ENCODE assay signal across 8 cellular contexts in genomic region chr1:117735045-117735992, GRCh38.
DNase-seq lines count a peak whose midpoint lies in the region; ATAC-seq and TF ChIP-seq lines count a peak whose summit lies in the region.

No MANE protein-coding gene starts in this region.

- no peaks in the 10 kb centered on the region for H3K79me2 ChIP-seq in GM23338 (replicated peaks; ENCODE audit: insufficient read depth)

- H3K27ac Mint-ChIP-seq in CD14-positive monocyte: peak overlapping the region; percentile 3 to 83 (median 82)
- H3K27ac Mint-ChIP-seq in GM23338: peak overlapping the region; percentile 70; the same call in 1 of the 2 replicates
- H3K27ac Mint-ChIP-seq in central memory CD8-positive, alpha-beta T cell (ENCODE audit: low read depth): peak overlapping the region; percentile 87

- no peak overlapping the region for H3K4ac ChIP-seq in mesenchymal stem cell (ENCODE audit: low read depth in 1 of 2, low read length in 2 of 2)

- peak overlapping the region; percentile 55 for H4K8ac ChIP-seq in mesenchymal stem cell (ENCODE audit: low read length)

- no peak overlapping the region for H3K4me3 ChIP-seq in GM23338
- peak overlapping the region; percentile 19 for H3K4me3 ChIP-seq in RWPE2 (ENCODE audit: severe bottlenecking)
- peak overlapping the region in 1 of 2 experiments; percentile 73 for H3K4me3 ChIP-seq in mesenchymal stem cell (ENCODE audit: insufficient read depth in 1 of 2, low read depth in 1 of 2, low read length in 2 of 2)
- H3K4me3 ChIP-seq in vagina: peak overlapping the region; percentile 30

- H3K27me3 ChIP-seq in GM23338 (ENCODE audit: insufficient read depth) (no peaks in the 10 kb centered on the region), RWPE2 (ENCODE audit: insufficient read depth, poor library complexity, severe bottlenecking) (no peaks in the 10 kb centered on the region), mesenchymal stem cell (ENCODE audit: control insufficient read depth in 1 of 2, insufficient read depth in 1 of 2, low read length in 2 of 2) (no peaks in the 10 kb centered on the region), vagina (no peaks in the 10 kb centered on the region)

- H3K9me3 Mint-ChIP-seq in CD14-positive monocyte (peaks cover 0 to 1% (median 0%) of the 10 kb centered on the region in 7 donors), GM23338 (no peaks in the 10 kb centered on the region)
- no peaks in the 10 kb centered on the region for H3K9me3 Mint-ChIP-seq in central memory CD8-positive, alpha-beta T cell

- H3K23ac ChIP-seq in mesenchymal stem cell (ENCODE audit: low read length in 2 of 2): no peak overlapping the region

- no peaks in the 10 kb centered on the region for H3F3A ChIP-seq in GM23338 (replicated peaks; ENCODE audit: low read depth)

- H3K4me1 Mint-ChIP-seq in CD14-positive monocyte (peaks cover 6% of the 10 kb centered on the region), GM23338 (peaks cover 9% of the 10 kb centered on the region; the same call in 2 of the 3 replicates)
- peaks cover 20% of the 10 kb centered on the region for H3K4me1 Mint-ChIP-seq in central memory CD8-positive, alpha-beta T cell

- TF ChIP-seq POLR2A in vagina (IDR thresholded peaks at IDR 0.05): no peak

- no peak overlapping the region for H3K18ac ChIP-seq in mesenchymal stem cell (ENCODE audit: low read depth in 1 of 2, low read length in 2 of 2)

- no peaks in the 10 kb centered on the region for H4K20me1 ChIP-seq in GM23338 (replicated peaks; ENCODE audit: insufficient read depth)

- H3K4me3 Mint-ChIP-seq in CD14-positive monocyte (peak overlapping the region; percentile 55 to 76), GM23338 (no peak overlapping the region)
- H3K4me3 Mint-ChIP-seq in central memory CD8-positive, alpha-beta T cell: peak overlapping the region; percentile 79

- H3K36me3 ChIP-seq in GM23338 (ENCODE audit: insufficient read depth) (no peaks in the 10 kb centered on the region), RWPE2 (ENCODE audit: low read depth) (no peaks in the 10 kb centered on the region), mesenchymal stem cell (ENCODE audit: control insufficient read depth in 1 of 2, insufficient read depth in 2 of 2, low read depth in 1 of 2, low read length in 2 of 2) (no peaks in the 10 kb centered on the region), vagina (no peaks in the 10 kb centered on the region)

- H2BK5ac ChIP-seq in mesenchymal stem cell (ENCODE audit: low read depth, low read length, poor library complexity, severe bottlenecking): no peak overlapping the region

- H3K4me2 ChIP-seq in GM23338 (no peak overlapping the region), mesenchymal stem cell (ENCODE audit: low read length, poor library complexity, severe bottlenecking) (peak overlapping the region; percentile 26)

- no peaks in the 10 kb centered on the region for H3K4me1 ChIP-seq in GM23338 (ENCODE audit: insufficient read depth)
- no peaks in the 10 kb centered on the region for H3K4me1 ChIP-seq in RWPE2 (ENCODE audit: insufficient read depth, poor library complexity, severe bottlenecking)
- peaks cover 3% of the 10 kb centered on the region for H3K4me1 ChIP-seq in mesenchymal stem cell (ENCODE audit: control insufficient read depth, insufficient read depth, low read depth, low read length)
- H3K4me1 ChIP-seq in vagina: peaks cover 16% of the 10 kb centered on the region

- H4K91ac ChIP-seq in mesenchymal stem cell (ENCODE audit: low read length): no peak overlapping the region

- H3K36me3 Mint-ChIP-seq in CD14-positive monocyte (no peaks in the 10 kb centered on the region), GM23338 (ENCODE audit: low read depth) (no peaks in the 10 kb centered on the region)
- no peaks in the 10 kb centered on the region for H3K36me3 Mint-ChIP-seq in central memory CD8-positive, alpha-beta T cell (ENCODE audit: insufficient read depth)

- ATAC-seq in GM23338 (no peak), RWPE2 (ENCODE audit: low read depth) (peak; percentile 73), GM18870 (IDR thresholded peaks at IDR 0.05; ENCODE audit: unreplicated experiment) (no peak)
- ATAC-seq in central memory CD8-positive, alpha-beta T cell (replicated peaks; ENCODE audit: extremely low read depth, poor library complexity, severe bottlenecking): peak; percentile 64

- no peaks in the 10 kb centered on the region for H3K79me1 ChIP-seq in mesenchymal stem cell (replicated peaks; ENCODE audit: low read length, poor library complexity, severe bottlenecking)

- no peak overlapping the region for H2AK5ac ChIP-seq in mesenchymal stem cell (ENCODE audit: low read length, severe bottlenecking)

- no peak for DNase-seq in CD14-positive monocyte (ENCODE audit: low spot score)
- DNase-seq in GM23338 (ENCODE audit: low spot score): peak; percentile 72
- DNase-seq in RWPE2 (ENCODE audit: low spot score): no peak
- no peak for DNase-seq in central memory CD8-positive, alpha-beta T cell (ENCODE audit: low spot score in 2 of 2)
- DNase-seq in mesenchymal stem cell: peak; percentile 72
- DNase-seq in vagina (ENCODE audit: extremely low spot score in 2 of 2): no peak
- DNase-seq in GDM1 (lab: John Stamatoyannopoulos, UW): no peak

- H2BK120ac ChIP-seq in mesenchymal stem cell (ENCODE audit: low read depth, low read length): no peak overlapping the region

- H3K9me2 ChIP-seq in GM23338 (ENCODE audit: insufficient read depth): no peaks in the 10 kb centered on the region; the same call in 1 of the 2 replicates

- no peak overlapping the region for H2BK12ac ChIP-seq in mesenchymal stem cell (ENCODE audit: low read length in 2 of 2)

- H2BK15ac ChIP-seq in mesenchymal stem cell (ENCODE audit: low read depth, poor library complexity, severe bottlenecking): no peak overlapping the region

- intact Hi-C loops in CD14-positive monocyte (cut with micrococcal nuclease) (no loop called here), vagina (cut with DNase I) (no loop called here)

- peak overlapping the region; percentile 53 for H2AFZ ChIP-seq in GM23338
- H2AFZ ChIP-seq in mesenchymal stem cell (ENCODE audit: low read depth, low read length): no peak overlapping the region

- no CpG with 5 or more reads among the region's 2 CpGs for WGBS in mesenchymal stem cell

- H3K14ac ChIP-seq in mesenchymal stem cell (ENCODE audit: low read length in 2 of 2): no peak overlapping the region

- H3K9ac ChIP-seq in mesenchymal stem cell (ENCODE audit: low read length): peak overlapping the region; percentile 90

- no peak overlapping the region for H3K27ac ChIP-seq in GM23338 (ENCODE audit: low read depth)
- H3K27ac ChIP-seq in RWPE2 (ENCODE audit: poor library complexity, severe bottlenecking): no peak overlapping the region
- H3K27ac ChIP-seq in mesenchymal stem cell (ENCODE audit: low read length, poor library complexity, severe bottlenecking): no peak overlapping the region
- peak overlapping the region; percentile 81 for H3K27ac ChIP-seq in vagina

- H3K27me3 Mint-ChIP-seq in CD14-positive monocyte (ENCODE audit: low read depth in 3 of 3): no peaks in the 10 kb centered on the region
- H3K27me3 Mint-ChIP-seq in GM23338 (ENCODE audit: insufficient read depth, low read depth, poor library complexity): peaks cover 2% of the 10 kb centered on the region
- H3K27me3 Mint-ChIP-seq in central memory CD8-positive, alpha-beta T cell: no peaks in the 10 kb centered on the region

- H3K9me3 ChIP-seq in RWPE2 (ENCODE audit: severe bottlenecking): no peaks in the 10 kb centered on the region
- no peaks in the 10 kb centered on the region for H3K9me3 ChIP-seq in mesenchymal stem cell (ENCODE audit: control insufficient read depth, low read length)
- no peaks in the 10 kb centered on the region for H3K9me3 ChIP-seq in vagina

- no peak for TF ChIP-seq CTCF in CD14-positive monocyte (IDR thresholded peaks at IDR 0.05)
- no peak for TF ChIP-seq CTCF in GM23338 (conservative IDR thresholded peaks at IDR 0.05; ENCODE audit: low read depth in 2 of 2)
- TF ChIP-seq CTCF in RWPE2 (IDR thresholded peaks at IDR 0.05; ENCODE audit: poor library complexity, severe bottlenecking): no peak
- no peak for TF ChIP-seq CTCF in vagina (IDR thresholded peaks at IDR 0.05)

TF ChIP-seq in GM23338, 12 proteins besides CTCF, POLR2A, EP300 and RAD21 (continues in another document):
- no peak for TF ChIP-seq REST (IDR thresholded peaks at IDR 0.05; ENCODE audit: unreplicated experiment)
- no peak for TF ChIP-seq CREB1 (CRISPR knock-in tag; IDR thresholded peaks at IDR 0.05; ENCODE audit: low read depth)
- TF ChIP-seq NANOG (IDR thresholded peaks at IDR 0.05; ENCODE audit: borderline replicate concordance): no peak
- TF ChIP-seq ZNF331 (CRISPR knock-in tag; IDR thresholded peaks at IDR 0.05; ENCODE audit: low read depth): no peak

Comparison
In these comparisons a context has a peak if more than half of its experiments do, and no peak if none do; other contexts are left out.
1. DNase-seq: peak in GM23338 (single experiment) and mesenchymal stem cell (single experiment); none in CD14-positive monocyte (single experiment), RWPE2 (single experiment), central memory CD8-positive, alpha-beta T cell (0 of 2), vagina (0 of 2) and GDM1 (single experiment).
2. ATAC-seq: peak in RWPE2 (single experiment) and central memory CD8-positive, alpha-beta T cell (single experiment); none in GM23338 (single experiment) and GM18870 (single experiment).
3. Peak in every context shown above with its lines, with median percentiles within 50 percentile points of each other: H3K27ac Mint-ChIP-seq.